In genomic region chr12:68641138-68641537, GRCh38 we compare ENCODE assay signal across 9 cellular contexts. TPM values are rescaled to one million over a fixed set of nuclear protein-coding genes. Genes with fewer than 3 reads are reported as not detected.
DNase-seq lines count a peak whose midpoint lies in the region; ATAC-seq, FAIRE-seq and TF ChIP-seq lines count a peak whose summit lies in the region.
"Had no signal": no experiment of that assay in that cellular context is flagged by ENCODE, and none has a peak within 500 bp of the region (broad histone marks: within the 10 kb centered on the region; RNA-seq: fewer than 3 reads in every experiment).

No MANE protein-coding gene starts in this region.

- H3K9me3 ChIP-seq in MM.1S (replicated peaks; ENCODE audit: insufficient read depth, low read length) = no peaks in the 10 kb centered on the region
- H3K9me3 ChIP-seq in right atrium auricular region = no peaks in the 10 kb centered on the region

- no peaks in the 10 kb centered on the region for H3K9me2 ChIP-seq in MM.1S (replicated peaks; ENCODE audit: insufficient read depth, low read length)

- H3K4me2 ChIP-seq in MM.1S (ENCODE audit: low read depth, low read length) = peak overlapping the region; percentile 55

- peak; percentile 29 for DNase-seq in GM12891 (ENCODE audit: insufficient read length, low spot score)
- DNase-seq in MM.1S = peak; percentile 94
- DNase-seq in germinal center (ENCODE audit: low spot score) = peak; percentile 32
- no peak for DNase-seq in NCI-H128 (lab: John Stamatoyannopoulos, UW; ENCODE audit: unreplicated experiment)
- DNase-seq in midbrain (lab: John Stamatoyannopoulos, UW) = no peak
- DNase-seq in right atrium auricular region (ENCODE audit: low spot score) = no peak
- no peak for DNase-seq in dorsolateral prefrontal cortex
- DNase-seq: right cardiac atrium had no signal

- no peak for TF ChIP-seq POLR2A in GM12891 (IDR thresholded peaks at IDR 0.05; ENCODE audit: low read depth, low read length)

- H3K27ac ChIP-seq in MM.1S (ENCODE audit: low read length) (peak overlapping the region; percentile 53; the same call in 1 of the 2 replicates), right atrium auricular region (no peak overlapping the region), dorsolateral prefrontal cortex (peak overlapping the region in 2 of 59 donors; percentile 8 to 40)

- no peak overlapping the region for H2AFZ ChIP-seq in MM.1S (ENCODE audit: low read length)

- H3K4me1 ChIP-seq in MM.1S (ENCODE audit: low read length) = peaks cover 16% of the 10 kb centered on the region
- peaks cover 0 to 30% of the 10 kb centered on the region in 2 donors for H3K4me1 ChIP-seq in right atrium auricular region

- H3K36me3 ChIP-seq in MM.1S (replicated peaks; ENCODE audit: insufficient read depth, low read length) = no peaks in the 10 kb centered on the region
- H3K36me3 ChIP-seq in right atrium auricular region = no peaks in the 10 kb centered on the region

- peaks cover 14% of the 10 kb centered on the region for H3F3A ChIP-seq in MM.1S (ENCODE audit: insufficient read depth, low read length)

- peak; percentile 93 for ATAC-seq in GM21619 (IDR thresholded peaks at IDR 0.05; ENCODE audit: unreplicated experiment)

- peaks cover 54% of the 10 kb centered on the region for H4K20me1 ChIP-seq in MM.1S (ENCODE audit: insufficient read depth, low read length)

- no peaks in the 10 kb centered on the region for H3K27me3 ChIP-seq in MM.1S (replicated peaks; ENCODE audit: insufficient read depth, low read length)
- H3K27me3 ChIP-seq in right atrium auricular region = no peaks in the 10 kb centered on the region
- H3K27me3 ChIP-seq in dorsolateral prefrontal cortex = no peaks in the 10 kb centered on the region

- TF ChIP-seq CTCF in MM.1S (IDR thresholded peaks at IDR 0.05; ENCODE audit: low read length) (no peak), right atrium auricular region (IDR thresholded peaks at IDR 0.05) (no peak), dorsolateral prefrontal cortex (IDR thresholded peaks at IDR 0.05 in 54 of 56, conservative IDR thresholded peaks at IDR 0.05 in 2 of 56; ENCODE audit: low read depth in 1 of 56, partially characterized antibody in 56 of 56) (no peak)

- H3K9ac ChIP-seq in MM.1S (ENCODE audit: low read length) = no peak overlapping the region

- H3K79me2 ChIP-seq in MM.1S (ENCODE audit: low read length) = peaks cover 96% of the 10 kb centered on the region

- intact Hi-C loops in dorsolateral prefrontal cortex (cut with DNase I) = no loop called here

- FAIRE-seq in GM12891 (lab: Jason Lieb, UNC) = peak; percentile 88

- peak overlapping the region; percentile 28 for H3K4me3 ChIP-seq in MM.1S (ENCODE audit: low read length)
- H3K4me3 ChIP-seq in right atrium auricular region = no peak overlapping the region
- peak overlapping the region in 3 of 59 donors; percentile 2 to 17 (median 6) for H3K4me3 ChIP-seq in dorsolateral prefrontal cortex

TF ChIP-seq in GM12891, 5 proteins besides CTCF, POLR2A, EP300 and RAD21:
- TF ChIP-seq PAX5 (IDR thresholded peaks at IDR 0.05; ENCODE audit: insufficient read depth, low read length, severe bottlenecking) (no peak), POU2F2 (IDR thresholded peaks at IDR 0.05; ENCODE audit: low read depth, low read length) (no peak), SPI1 (IDR thresholded peaks at IDR 0.05; ENCODE audit: low read depth, low read length) (no peak), POLR2AphosphoS5 (IDR thresholded peaks at IDR 0.05; ENCODE audit: low read depth, low read length) (no peak), TAF1 (IDR thresholded peaks at IDR 0.05; ENCODE audit: low read depth, low read length) (no peak)

RNA-seq across cellular contexts. Expression of gene RAP1B, which starts 30.4 kb away (rescaled TPM):
- 75.0 TPM for polyA plus RNA-seq in GM12891 (2012; ENCODE audit: low read depth, missing spikeins)
- total RNA-seq in right atrium auricular region (10 to 100 TPM; 73.1 to 74.6 TPM), dorsolateral prefrontal cortex (10 to 100 TPM; 39.9 to 92.7 (median 63.1) TPM)

RNA-seq across cellular contexts. Expression of gene NUP107, which starts 45.6 kb away (rescaled TPM):
- 33.3 TPM for polyA plus RNA-seq in GM12891 (2012; ENCODE audit: low read depth, missing spikeins)
- 10 to 100 TPM; 12.6 to 14.9 TPM for total RNA-seq in right atrium auricular region
- 10 to 100 TPM; 15.0 to 41.1 (median 24.5) TPM for total RNA-seq in dorsolateral prefrontal cortex

Comparison
In these comparisons a context has a peak if more than half of its experiments do, and no peak if none do; other contexts are left out.
1. DNase-seq: peak in GM12891 (single experiment), MM.1S (single experiment) and germinal center (single experiment); none in NCI-H128 (single experiment), midbrain (single experiment), right atrium auricular region (single experiment) and dorsolateral prefrontal cortex (0 of 10).